In the genomic region with DNA sequence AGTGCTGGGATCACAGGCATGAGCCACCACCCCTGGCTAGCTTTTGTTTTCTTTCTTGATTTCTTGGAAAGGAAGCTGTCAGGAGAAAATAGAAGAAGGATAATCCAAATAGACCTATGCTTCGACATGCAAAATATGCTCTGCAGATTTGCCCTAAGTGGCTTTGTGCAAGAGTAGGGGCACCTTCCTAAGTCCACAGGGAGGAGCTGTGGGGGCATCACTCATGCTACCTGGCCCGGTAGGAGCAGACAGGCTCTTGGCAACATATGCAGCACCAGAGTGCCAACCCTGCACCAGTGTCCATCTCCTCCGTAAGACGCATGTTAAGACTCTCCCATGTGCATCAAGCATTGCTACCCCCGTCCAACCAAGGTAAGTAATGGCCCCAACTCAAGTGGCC, we compare ENCODE assay signal across 22 cellular contexts.
"Had no signal": no experiment of that assay in that cellular context is flagged by ENCODE, and none has a peak within 500 bp of the region (broad histone marks: within the 10 kb centered on the region; RNA-seq: fewer than 3 reads in every experiment).

No MANE protein-coding gene starts in this region.

- H3K4me1 ChIP-seq: pancreas, prostate gland, right lobe of liver had no signal

- DNase-seq: effector memory CD4-positive, alpha-beta T cell; esophagus squamous epithelium; foreskin fibroblast; head of caudate nucleus; left colon; left ventricle myocardium superior; mesenchymal stem cell; midbrain; occipital lobe; pancreas; right lobe of liver; stimulated activated CD4-positive, alpha-beta T cell treated with anti-CD3 and anti-CD28 coated beads, Interleukin-4, amount 100 ng/mL, for 1 hour; stimulated activated naive CD8-positive, alpha-beta T cell treated with anti-CD3 and anti-CD28 coated beads, Interleukin-15, amount 100 ng/mL, for 72 hours; testis; upper lobe of right lung had no signal

- H3K27ac ChIP-seq: esophagus squamous epithelium, hepatocyte, neural progenitor cell, pancreas, prostate gland, right lobe of liver, testis, tibial nerve, upper lobe of right lung had no signal

- FAIRE-seq: pancreas had no signal

- H3K9me3 Mint-ChIP-seq: natural killer cell treated with Interleukin-12 subunit alpha and Interleukin-12 subunit beta and Interleukin-15 and Interleukin-18, amount 100 ng/mL, for 72 hours had no signal

- H3K36me3 Mint-ChIP-seq: natural killer cell treated with Interleukin-12 subunit alpha and Interleukin-12 subunit beta and Interleukin-15 and Interleukin-18, amount 100 ng/mL, for 72 hours; neural progenitor cell had no signal

- H3K79me2 ChIP-seq: hepatocyte had no signal

- H3K9ac ChIP-seq: neural progenitor cell had no signal

- H3K27ac Mint-ChIP-seq: natural killer cell treated with Interleukin-12 subunit alpha and Interleukin-12 subunit beta and Interleukin-15 and Interleukin-18, amount 100 ng/mL, for 72 hours; neural progenitor cell; stimulated activated memory B cell treated with anti-CD40 and anti-IgM and Interleukin-4, amounts not matched to agents 10 μg/mL and 1 μg/mL and 100 μg/mL, for 72 hours; stimulated activated naive CD8-positive, alpha-beta T cell treated with anti-CD3 and anti-CD28 coated beads, Interleukin-15, amount 100 ng/mL, for 72 hours had no signal

- H3K36me3 ChIP-seq: esophagus squamous epithelium, neural progenitor cell, pancreas, prostate gland, right lobe of liver, tibial nerve, upper lobe of right lung had no signal

- H3K27me3 Mint-ChIP-seq: stimulated activated memory B cell treated with anti-CD40 and anti-IgM and Interleukin-4, amounts not matched to agents 10 μg/mL and 1 μg/mL and 100 μg/mL, for 72 hours had no signal

- H2AFZ ChIP-seq: hepatocyte, neural progenitor cell had no signal

- H3K4me3 ChIP-seq: esophagus squamous epithelium, hepatocyte, lung, neural progenitor cell, pancreas, prostate gland, right lobe of liver, testis, tibial nerve, upper lobe of right lung had no signal

- H3K9me3 ChIP-seq: esophagus squamous epithelium, pancreas, prostate gland, right lobe of liver, testis, tibial nerve, upper lobe of right lung had no signal

- H3K4me3 Mint-ChIP-seq: natural killer cell treated with Interleukin-12 subunit alpha and Interleukin-12 subunit beta and Interleukin-15 and Interleukin-18, amount 100 ng/mL, for 72 hours; neural progenitor cell; stimulated activated memory B cell treated with anti-CD40 and anti-IgM and Interleukin-4, amounts not matched to agents 10 μg/mL and 1 μg/mL and 100 μg/mL, for 72 hours; stimulated activated naive CD8-positive, alpha-beta T cell treated with anti-CD3 and anti-CD28 coated beads, Interleukin-15, amount 100 ng/mL, for 72 hours had no signal

- ATAC-seq: left colon; left ventricle myocardium superior; natural killer cell treated with Interleukin-12 subunit alpha and Interleukin-12 subunit beta and Interleukin-15 and Interleukin-18, amount 100 ng/mL, for 72 hours; pancreas; right lobe of liver; stimulated activated memory B cell treated with anti-CD40 and anti-IgM and Interleukin-4, amounts not matched to agents 10 μg/mL and 1 μg/mL and 100 μg/mL, for 72 hours; stimulated activated naive CD8-positive, alpha-beta T cell treated with anti-CD3 and anti-CD28 coated beads, Interleukin-15, amount 100 ng/mL, for 72 hours; upper lobe of right lung had no signal

- H3K4me2 ChIP-seq: hepatocyte, neural progenitor cell had no signal

- H3K27me3 ChIP-seq: esophagus squamous epithelium, hepatocyte, neural progenitor cell, pancreas, right lobe of liver, testis, tibial nerve, upper lobe of right lung had no signal
